Comparison of ENCODE assay signal across 9 cellular contexts in genomic region chr6:89984926-89985743, GRCh38.
DNase-seq lines count a peak whose midpoint lies in the region; ATAC-seq and TF ChIP-seq lines count a peak whose summit lies in the region.
"Had no signal": no experiment of that assay in that cellular context is flagged by ENCODE, and none has a peak within 500 bp of the region (broad histone marks: within the 10 kb centered on the region; RNA-seq: fewer than 3 reads in every experiment).

No MANE protein-coding gene starts in this region.

- 66 to 85% methylated on average over 2 to 11 of the region's 12 CpGs for WGBS in transverse colon (ENCODE audit: low coverage in 1 of 2), 2 donors

- no peaks in the 10 kb centered on the region for H3K9me3 ChIP-seq in transverse colon

- intact Hi-C loops in transverse colon (cut with DNase I; ENCODE audit: low total_unique reads): no loop called here

- in situ Hi-C loops in transverse colon (cut with MboI; ENCODE audit: low pct_ligation_motif_present in 1 of 4, low pct_unique_long_range_greater_than_20kb in 1 of 4, low sequenced_read_pairs in 3 of 4): no loop called here

- no peaks in the 10 kb centered on the region for H3K36me3 ChIP-seq in transverse colon

- no peaks in the 10 kb centered on the region for H3K27me3 ChIP-seq in transverse colon

- TF ChIP-seq POLR2A in NB4 (IDR thresholded peaks at IDR 0.05; ENCODE audit: extremely low read depth, insufficient read length) (no peak), transverse colon (IDR thresholded peaks at IDR 0.05) (no peak)

- DNase-seq in AG08396 (ENCODE audit: low spot score): peak; percentile 27
- peak; percentile 23 for DNase-seq in NB4 (ENCODE audit: low read depth)
- DNase-seq in dermis microvascular lymphatic vessel endothelial cell (ENCODE audit: low read depth in 2 of 2): peak; percentile 48 to 72
- peak; percentile 75 for DNase-seq in midbrain (lab: John Stamatoyannopoulos, UW)
- DNase-seq in GM19238 (ENCODE audit: insufficient read length, low spot score): no peak
- DNase-seq in T-helper 2 cell: no peak
- DNase-seq in transverse colon: no peak
- DNase-seq: NCI-H187 treated with DMSO at 0.1 percent for 48 hours had no signal

- TF ChIP-seq EP300 in transverse colon (IDR thresholded peaks at IDR 0.05; ENCODE audit: low read depth): no peak

- TF ChIP-seq CTCF in NB4 (IDR thresholded peaks at IDR 0.05; ENCODE audit: low read depth, low read length): no peak
- no peak for TF ChIP-seq CTCF in transverse colon (IDR thresholded peaks at IDR 0.05)

- no peak overlapping the region for H3K27ac ChIP-seq in transverse colon

- ATAC-seq in GM21529 (IDR thresholded peaks at IDR 0.05; ENCODE audit: unreplicated experiment): no peak

- H3K4me3 ChIP-seq in NB4 (ENCODE audit: low read depth, low read length): no peak overlapping the region
- no peak overlapping the region for H3K4me3 ChIP-seq in transverse colon

- H3K4me1 ChIP-seq in transverse colon: no peaks in the 10 kb centered on the region

Comparison
In these comparisons a context has a peak if more than half of its experiments do, and no peak if none do; other contexts are left out.
1. DNase-seq: peak in AG08396 (single experiment), NB4 (single experiment), dermis microvascular lymphatic vessel endothelial cell (2 of 2) and midbrain (single experiment); none in GM19238 (single experiment), T-helper 2 cell (0 of 5) and transverse colon (single experiment).